ENCODE assay signal across 8 cellular contexts in genomic region chr10:79562135-79562756, GRCh38. TPM values are rescaled to one million over a fixed set of nuclear protein-coding genes. Genes with fewer than 3 reads are reported as not detected.
DNase-seq lines count a peak whose midpoint lies in the region; ATAC-seq, FAIRE-seq and TF ChIP-seq lines count a peak whose summit lies in the region.

No MANE protein-coding gene starts in this region.

- peaks cover 5% of the 10 kb centered on the region for H3K36me3 Mint-ChIP-seq in Caco-2 (ENCODE audit: insufficient read depth, unreplicated experiment)

- no peak overlapping the region for H3K4me3 ChIP-seq in Caco-2 (ENCODE audit: low read depth, low read length)
- H3K4me3 ChIP-seq in hepatocyte = no peak overlapping the region
- H3K4me3 ChIP-seq in small intestine (ENCODE audit: low read depth in 1 of 2, low read length in 2 of 2) = no peak overlapping the region

- POLR2A ChIA-PET in Caco-2 (lab: Charles Lee) = interaction anchor here (0.6 kb wide), 1 partner anchor 337 kb away, joined by 4 read pairs; no protein-coding TSS in a partner anchor

- H3K4me2 ChIP-seq in hepatocyte = peak overlapping the region; percentile 63

- H3K9me3 Mint-ChIP-seq in Caco-2 (ENCODE audit: unreplicated experiment) = no peaks in the 10 kb centered on the region

- ATAC-seq in GM21367 (IDR thresholded peaks at IDR 0.05; ENCODE audit: unreplicated experiment) = peak; percentile 69
- ATAC-seq in HG03439 (IDR thresholded peaks at IDR 0.05; ENCODE audit: unreplicated experiment) = no peak

- no peak for FAIRE-seq in small intestine (lab: Jason Lieb, UNC)

- no peak overlapping the region for H3K4me3 Mint-ChIP-seq in Caco-2 (ENCODE audit: unreplicated experiment)

- WGBS in hepatocyte (ENCODE audit: low lambda C conversion rate, missing lambda C conversion rate) = 24% methylated on average over 17 of the region's 17 CpGs
- 19 to 34% (median 32%) methylated on average over 17 of the region's 17 CpGs for WGBS in small intestine, 3 donors

- H3K27ac ChIP-seq in hepatocyte (no peak overlapping the region), small intestine (ENCODE audit: low read depth in 1 of 2, low read length in 1 of 2) (no peak overlapping the region)

- CTCF ChIA-PET in Caco-2 (lab: Charles Lee) = no interaction called here

- BruUV-seq in Caco-2 (replicated peaks; lab: Mats Ljungman, UMichigan) = no TSS peak

- peaks cover 6% of the 10 kb centered on the region for H3K4me1 Mint-ChIP-seq in Caco-2 (ENCODE audit: low read depth, unreplicated experiment)

- no peaks in the 10 kb centered on the region for H3K36me3 ChIP-seq in Caco-2 (ENCODE audit: control insufficient read depth, insufficient read depth, low read length)
- no peaks in the 10 kb centered on the region for H3K36me3 ChIP-seq in hepatocyte (replicated peaks; ENCODE audit: insufficient read depth, low read depth)
- no peaks in the 10 kb centered on the region for H3K36me3 ChIP-seq in small intestine (ENCODE audit: control insufficient read depth in 2 of 2, insufficient read depth in 2 of 2, low read length in 2 of 2)

- TF ChIP-seq CTCF in Caco-2 (IDR thresholded peaks at IDR 0.05; ENCODE audit: insufficient read depth in 1 of 2, low read depth in 1 of 2, low read length in 1 of 2, severe bottlenecking in 1 of 2, unreplicated experiment in 1 of 2) (peak; percentile 86 to 96), hepatocyte (IDR thresholded peaks at IDR 0.05; ENCODE audit: poor library complexity) (peak; percentile 93)

- intact Hi-C loops in Caco-2 (cut with micrococcal nuclease; ENCODE audit: unreplicated experiment) = loop anchor here (1.0 kb wide), 1 partner anchor 46 kb away; no protein-coding TSS in a partner anchor

- H4K20me1 ChIP-seq in hepatocyte (ENCODE audit: insufficient read depth, poor library complexity, severe bottlenecking) = no peaks in the 10 kb centered on the region

- DNase-seq in Caco-2 (peak; percentile 71 to 80), HuH-7 (ENCODE audit: low spot score) (peak; percentile 47), SKM-1 treated with dmso at 0.1 percent for 144 hours (lab: John Stamatoyannopoulos, UW; ENCODE audit: unreplicated experiment) (peak; percentile 39), amygdala (lab: John Stamatoyannopoulos, UW) (peak in 35 of 56 donors; percentile 3 to 73 (median 33)), hepatocyte (ENCODE audit: low spot score) (peak; percentile 79), small intestine (peak; percentile 74)

- H3K27me3 Mint-ChIP-seq in Caco-2 (ENCODE audit: insufficient read depth, unreplicated experiment) = peaks cover 18% of the 10 kb centered on the region

- no peaks in the 10 kb centered on the region for H3K79me2 ChIP-seq in hepatocyte

- H3K27me3 ChIP-seq in Caco-2 (replicated peaks; ENCODE audit: control insufficient read depth, insufficient read depth, low read length) = no peaks in the 10 kb centered on the region
- no peaks in the 10 kb centered on the region for H3K27me3 ChIP-seq in hepatocyte
- no peaks in the 10 kb centered on the region for H3K27me3 ChIP-seq in small intestine (ENCODE audit: control insufficient read depth in 2 of 2, insufficient read depth in 2 of 2, low read length in 2 of 2)

- H2AFZ ChIP-seq in hepatocyte = no peak overlapping the region

- no peaks in the 10 kb centered on the region for H3K9me3 ChIP-seq in Caco-2
- no peaks in the 10 kb centered on the region for H3K9me3 ChIP-seq in hepatocyte (ENCODE audit: low read depth)
- no peaks in the 10 kb centered on the region for H3K9me3 ChIP-seq in small intestine (ENCODE audit: control insufficient read depth, low read depth)

- no peak overlapping the region for H3K27ac Mint-ChIP-seq in Caco-2 (ENCODE audit: unreplicated experiment)

- no peaks in the 10 kb centered on the region for H3K9me2 ChIP-seq in hepatocyte (replicated peaks; ENCODE audit: insufficient read depth)

- H3K4me1 ChIP-seq in Caco-2 (no peaks in the 10 kb centered on the region), hepatocyte (ENCODE audit: insufficient read depth) (no peaks in the 10 kb centered on the region), small intestine (ENCODE audit: control insufficient read depth in 2 of 2, insufficient read depth in 1 of 2, low read depth in 1 of 2, low read length in 1 of 2) (no peaks in the 10 kb centered on the region)

RNA-seq across cellular contexts. Expression of gene SFTPA2, which starts 2.0 kb away (rescaled TPM):
- total RNA-seq in Caco-2 (2022) (not detected in 2 replicates), hepatocyte (0.28 TPM in 1 of 2 replicates, not detected in the other)
- polyA plus RNA-seq in hepatocyte (not detected in 2 replicates), small intestine (10 to 100 TPM in 1 of 3 donors, 1 to 10 TPM in 1, under 1 TPM in 1; 0.76 to 13.4 (median 4.1) TPM)

RNA-seq across cellular contexts. Expression of gene SFTPA1, which starts 48.5 kb away (rescaled TPM):
- total RNA-seq in Caco-2 (2022) (not detected in 2 replicates), hepatocyte (not detected in 2 replicates)
- polyA plus RNA-seq in hepatocyte (not detected in 2 replicates), small intestine (1 to 10 TPM in 2 of 3 donors, under 1 TPM in 1; 0.21 to 9.2 (median 3.5) TPM)

RNA-seq across cellular contexts. Expression of gene EIF5AL1, which starts 49.9 kb away (rescaled TPM):
- total RNA-seq in Caco-2 (2022) (0.93 and 1.1 TPM in 2 replicates), hepatocyte (0.27 and 0.44 TPM in 2 replicates)
- polyA plus RNA-seq in hepatocyte (1.5 and 1.6 TPM in 2 replicates), small intestine (under 1 TPM; 0.22 to 0.69 (median 0.54) TPM)
